ENCODE assay signal across 1 cellular context in the genomic region with DNA sequence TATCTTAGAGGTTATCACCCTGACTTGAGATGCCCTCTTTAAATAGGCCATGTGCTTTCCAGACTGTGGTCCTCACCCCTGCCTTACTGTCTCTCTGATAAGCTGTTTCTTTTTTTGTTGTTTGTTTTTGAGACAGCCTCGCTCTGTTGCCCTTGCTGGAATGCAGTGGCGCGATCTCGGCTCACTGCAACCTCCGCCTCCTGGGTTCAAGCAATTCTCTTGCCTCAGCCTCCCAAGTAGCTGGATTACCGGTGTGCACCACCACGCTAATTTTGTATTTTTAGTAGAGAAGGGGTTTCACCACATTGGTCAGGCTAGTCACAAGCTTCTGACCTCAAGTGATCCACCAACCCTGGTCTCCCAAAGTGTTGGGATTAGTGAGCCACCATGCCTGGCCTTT.
A peak's percentile ranks its signal among the peaks of the same experiment; 100 is the strongest.
TF ChIP-seq lines count a peak whose summit lies in the region.

No MANE protein-coding gene starts in this region.

TF ChIP-seq in HepG2, 621 proteins besides CTCF, POLR2A, EP300 and RAD21:
- no peak for TF ChIP-seq HNRNPH1 (optimal IDR thresholded peaks at IDR 0.05; ENCODE audit: low read depth, low read length)
- TF ChIP-seq, protein P1, sequence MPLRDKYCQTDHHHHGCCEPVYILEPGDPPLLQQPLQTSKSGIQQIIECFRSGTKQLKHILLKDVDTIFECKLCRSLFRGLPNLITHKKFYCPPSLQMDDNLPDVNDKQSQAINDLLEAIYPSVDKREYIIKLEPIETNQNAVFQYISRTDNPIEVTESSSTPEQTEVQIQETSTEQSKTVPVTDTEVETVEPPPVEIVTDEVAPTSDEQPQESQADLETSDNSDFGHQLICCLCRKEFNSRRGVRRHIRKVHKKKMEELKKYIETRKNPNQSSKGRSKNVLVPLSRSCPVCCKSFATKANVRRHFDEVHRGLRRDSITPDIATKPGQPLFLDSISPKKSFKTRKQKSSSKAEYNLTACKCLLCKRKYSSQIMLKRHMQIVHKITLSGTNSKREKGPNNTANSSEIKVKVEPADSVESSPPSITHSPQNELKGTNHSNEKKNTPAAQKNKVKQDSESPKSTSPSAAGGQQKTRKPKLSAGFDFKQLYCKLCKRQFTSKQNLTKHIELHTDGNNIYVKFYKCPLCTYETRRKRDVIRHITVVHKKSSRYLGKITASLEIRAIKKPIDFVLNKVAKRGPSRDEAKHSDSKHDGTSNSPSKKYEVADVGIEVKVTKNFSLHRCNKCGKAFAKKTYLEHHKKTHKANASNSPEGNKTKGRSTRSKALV (CRISPR knock-in tag; IDR thresholded peaks at IDR 0.05): no peak
- peak; percentile 28; the same call in 1 of the 2 replicates for TF ChIP-seq ADNP (CRISPR knock-in tag; IDR thresholded peaks at IDR 0.05)
- TF ChIP-seq ZNF605 (CRISPR knock-in tag; IDR thresholded peaks at IDR 0.05): 0 out of 2 replicates have a peak, but pooled peaks have one; percentile 9
- TF ChIP-seq FOXJ3 (CRISPR knock-in tag; IDR thresholded peaks at IDR 0.05; ENCODE audit: borderline replicate concordance): 0 out of 2 replicates have a peak, but pooled peaks have one; percentile 6
- 0 out of 2 replicates have a peak, but pooled peaks have one; percentile 11 for TF ChIP-seq ZNF777 (CRISPR knock-in tag; IDR thresholded peaks at IDR 0.05)
- TF ChIP-seq, protein P2, sequence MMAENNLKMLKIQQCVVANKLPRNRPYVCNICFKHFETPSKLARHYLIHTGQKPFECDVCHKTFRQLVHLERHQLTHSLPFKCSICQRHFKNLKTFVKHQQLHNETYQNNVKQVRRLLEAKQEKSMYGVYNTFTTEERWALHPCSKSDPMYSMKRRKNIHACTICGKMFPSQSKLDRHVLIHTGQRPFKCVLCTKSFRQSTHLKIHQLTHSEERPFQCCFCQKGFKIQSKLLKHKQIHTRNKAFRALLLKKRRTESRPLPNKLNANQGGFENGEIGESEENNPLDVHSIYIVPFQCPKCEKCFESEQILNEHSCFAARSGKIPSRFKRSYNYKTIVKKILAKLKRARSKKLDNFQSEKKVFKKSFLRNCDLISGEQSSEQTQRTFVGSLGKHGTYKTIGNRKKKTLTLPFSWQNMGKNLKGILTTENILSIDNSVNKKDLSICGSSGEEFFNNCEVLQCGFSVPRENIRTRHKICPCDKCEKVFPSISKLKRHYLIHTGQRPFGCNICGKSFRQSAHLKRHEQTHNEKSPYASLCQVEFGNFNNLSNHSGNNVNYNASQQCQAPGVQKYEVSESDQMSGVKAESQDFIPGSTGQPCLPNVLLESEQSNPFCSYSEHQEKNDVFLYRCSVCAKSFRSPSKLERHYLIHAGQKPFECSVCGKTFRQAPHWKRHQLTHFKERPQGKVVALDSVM (CRISPR knock-in tag; IDR thresholded peaks at IDR 0.05): peak; percentile 88
- TF ChIP-seq, protein P3, sequence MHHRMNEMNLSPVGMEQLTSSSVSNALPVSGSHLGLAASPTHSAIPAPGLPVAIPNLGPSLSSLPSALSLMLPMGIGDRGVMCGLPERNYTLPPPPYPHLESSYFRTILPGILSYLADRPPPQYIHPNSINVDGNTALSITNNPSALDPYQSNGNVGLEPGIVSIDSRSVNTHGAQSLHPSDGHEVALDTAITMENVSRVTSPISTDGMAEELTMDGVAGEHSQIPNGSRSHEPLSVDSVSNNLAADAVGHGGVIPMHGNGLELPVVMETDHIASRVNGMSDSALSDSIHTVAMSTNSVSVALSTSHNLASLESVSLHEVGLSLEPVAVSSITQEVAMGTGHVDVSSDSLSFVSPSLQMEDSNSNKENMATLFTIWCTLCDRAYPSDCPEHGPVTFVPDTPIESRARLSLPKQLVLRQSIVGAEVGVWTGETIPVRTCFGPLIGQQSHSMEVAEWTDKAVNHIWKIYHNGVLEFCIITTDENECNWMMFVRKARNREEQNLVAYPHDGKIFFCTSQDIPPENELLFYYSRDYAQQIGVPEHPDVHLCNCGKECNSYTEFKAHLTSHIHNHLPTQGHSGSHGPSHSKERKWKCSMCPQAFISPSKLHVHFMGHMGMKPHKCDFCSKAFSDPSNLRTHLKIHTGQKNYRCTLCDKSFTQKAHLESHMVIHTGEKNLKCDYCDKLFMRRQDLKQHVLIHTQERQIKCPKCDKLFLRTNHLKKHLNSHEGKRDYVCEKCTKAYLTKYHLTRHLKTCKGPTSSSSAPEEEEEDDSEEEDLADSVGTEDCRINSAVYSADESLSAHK (CRISPR knock-in tag; IDR thresholded peaks at IDR 0.05; ENCODE audit: borderline replicate concordance): no peak
- no peak for TF ChIP-seq BORCS8-MEF2B (CRISPR knock-in tag; IDR thresholded peaks at IDR 0.05)
- peak; percentile 53; the same call in 1 of the 2 replicates for TF ChIP-seq ARNT2 (CRISPR knock-in tag; IDR thresholded peaks at IDR 0.05; ENCODE audit: low read depth)
- TF ChIP-seq HDAC1 (CRISPR knock-in tag; IDR thresholded peaks at IDR 0.05): 0 out of 2 replicates have a peak, but pooled peaks have one; percentile 29
- no peak for TF ChIP-seq ZNF232 (CRISPR knock-in tag; IDR thresholded peaks at IDR 0.05; ENCODE audit: borderline replicate concordance)
- 0 out of 2 replicates have a peak, but pooled peaks have one; percentile 2 for TF ChIP-seq ISL2 (CRISPR knock-in tag; IDR thresholded peaks at IDR 0.05)
- no peak for TF ChIP-seq FOXP1 (IDR thresholded peaks at IDR 0.05)
- TF ChIP-seq FOXP1 (CRISPR knock-in tag; IDR thresholded peaks at IDR 0.05): peak; percentile 2; the same call in 1 of the 2 replicates
- no peak for TF ChIP-seq MTA1 (CRISPR knock-in tag; IDR thresholded peaks at IDR 0.05; ENCODE audit: borderline replicate concordance)
- TF ChIP-seq ATF7-NPFF (CRISPR knock-in tag; IDR thresholded peaks at IDR 0.05; ENCODE audit: low read depth): 0 out of 2 replicates have a peak, but pooled peaks have one; percentile 22
- TF ChIP-seq, protein P4, sequence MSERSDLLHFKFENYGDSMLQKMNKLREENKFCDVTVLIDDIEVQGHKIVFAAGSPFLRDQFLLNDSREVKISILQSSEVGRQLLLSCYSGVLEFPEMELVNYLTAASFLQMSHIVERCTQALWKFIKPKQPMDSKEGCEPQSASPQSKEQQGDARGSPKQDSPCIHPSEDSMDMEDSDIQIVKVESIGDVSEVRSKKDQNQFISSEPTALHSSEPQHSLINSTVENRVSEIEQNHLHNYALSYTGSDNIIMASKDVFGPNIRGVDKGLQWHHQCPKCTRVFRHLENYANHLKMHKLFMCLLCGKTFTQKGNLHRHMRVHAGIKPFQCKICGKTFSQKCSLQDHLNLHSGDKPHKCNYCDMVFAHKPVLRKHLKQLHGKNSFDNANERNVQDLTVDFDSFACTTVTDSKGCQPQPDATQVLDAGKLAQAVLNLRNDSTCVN (CRISPR knock-in tag; IDR thresholded peaks at IDR 0.05; ENCODE audit: borderline replicate concordance): no peak
- 0 out of 2 replicates have a peak, but pooled peaks have one; percentile 16 for TF ChIP-seq ZMYM2 (CRISPR knock-in tag; IDR thresholded peaks at IDR 0.05)
- TF ChIP-seq, protein P5, sequence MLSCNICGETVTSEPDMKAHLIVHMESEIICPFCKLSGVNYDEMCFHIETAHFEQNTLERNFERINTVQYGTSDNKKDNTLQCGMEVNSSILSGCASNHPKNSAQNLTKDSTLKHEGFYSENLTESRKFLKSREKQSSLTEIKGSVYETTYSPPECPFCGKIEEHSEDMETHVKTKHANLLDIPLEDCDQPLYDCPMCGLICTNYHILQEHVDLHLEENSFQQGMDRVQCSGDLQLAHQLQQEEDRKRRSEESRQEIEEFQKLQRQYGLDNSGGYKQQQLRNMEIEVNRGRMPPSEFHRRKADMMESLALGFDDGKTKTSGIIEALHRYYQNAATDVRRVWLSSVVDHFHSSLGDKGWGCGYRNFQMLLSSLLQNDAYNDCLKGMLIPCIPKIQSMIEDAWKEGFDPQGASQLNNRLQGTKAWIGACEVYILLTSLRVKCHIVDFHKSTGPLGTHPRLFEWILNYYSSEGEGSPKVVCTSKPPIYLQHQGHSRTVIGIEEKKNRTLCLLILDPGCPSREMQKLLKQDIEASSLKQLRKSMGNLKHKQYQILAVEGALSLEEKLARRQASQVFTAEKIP (CRISPR knock-in tag; IDR thresholded peaks at IDR 0.05; ENCODE audit: borderline replicate concordance): no peak
- TF ChIP-seq ZNF550 (CRISPR knock-in tag; IDR thresholded peaks at IDR 0.05; ENCODE audit: borderline replicate concordance): no peak
- TF ChIP-seq, protein P6, sequence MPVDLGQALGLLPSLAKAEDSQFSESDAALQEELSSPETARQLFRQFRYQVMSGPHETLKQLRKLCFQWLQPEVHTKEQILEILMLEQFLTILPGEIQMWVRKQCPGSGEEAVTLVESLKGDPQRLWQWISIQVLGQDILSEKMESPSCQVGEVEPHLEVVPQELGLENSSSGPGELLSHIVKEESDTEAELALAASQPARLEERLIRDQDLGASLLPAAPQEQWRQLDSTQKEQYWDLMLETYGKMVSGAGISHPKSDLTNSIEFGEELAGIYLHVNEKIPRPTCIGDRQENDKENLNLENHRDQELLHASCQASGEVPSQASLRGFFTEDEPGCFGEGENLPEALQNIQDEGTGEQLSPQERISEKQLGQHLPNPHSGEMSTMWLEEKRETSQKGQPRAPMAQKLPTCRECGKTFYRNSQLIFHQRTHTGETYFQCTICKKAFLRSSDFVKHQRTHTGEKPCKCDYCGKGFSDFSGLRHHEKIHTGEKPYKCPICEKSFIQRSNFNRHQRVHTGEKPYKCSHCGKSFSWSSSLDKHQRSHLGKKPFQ (CRISPR knock-in tag; IDR thresholded peaks at IDR 0.05; ENCODE audit: insufficient replicate concordance): no peak
- TF ChIP-seq MBD4 (IDR thresholded peaks at IDR 0.05; ENCODE audit: borderline replicate concordance, low read length): no peak
- TF ChIP-seq, protein P7, sequence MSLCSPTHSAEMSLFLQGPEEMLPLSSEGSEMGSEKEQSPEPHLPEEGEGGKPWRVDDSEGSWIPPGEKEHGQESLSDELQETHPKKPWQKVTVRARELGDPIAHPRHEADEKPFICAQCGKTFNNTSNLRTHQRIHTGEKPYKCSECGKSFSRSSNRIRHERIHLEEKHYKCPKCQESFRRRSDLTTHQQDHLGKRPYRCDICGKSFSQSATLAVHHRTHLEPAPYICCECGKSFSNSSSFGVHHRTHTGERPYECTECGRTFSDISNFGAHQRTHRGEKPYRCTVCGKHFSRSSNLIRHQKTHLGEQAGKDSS (CRISPR knock-in tag; IDR thresholded peaks at IDR 0.05; ENCODE audit: borderline replicate concordance, low read depth): no peak
- TF ChIP-seq ZNF850 (CRISPR knock-in tag; conservative IDR thresholded peaks at IDR 0.05): no peak
- peak; percentile 97 for TF ChIP-seq ZNF460 (CRISPR knock-in tag; IDR thresholded peaks at IDR 0.05; ENCODE audit: borderline replicate concordance)
- TF ChIP-seq, protein P8, sequence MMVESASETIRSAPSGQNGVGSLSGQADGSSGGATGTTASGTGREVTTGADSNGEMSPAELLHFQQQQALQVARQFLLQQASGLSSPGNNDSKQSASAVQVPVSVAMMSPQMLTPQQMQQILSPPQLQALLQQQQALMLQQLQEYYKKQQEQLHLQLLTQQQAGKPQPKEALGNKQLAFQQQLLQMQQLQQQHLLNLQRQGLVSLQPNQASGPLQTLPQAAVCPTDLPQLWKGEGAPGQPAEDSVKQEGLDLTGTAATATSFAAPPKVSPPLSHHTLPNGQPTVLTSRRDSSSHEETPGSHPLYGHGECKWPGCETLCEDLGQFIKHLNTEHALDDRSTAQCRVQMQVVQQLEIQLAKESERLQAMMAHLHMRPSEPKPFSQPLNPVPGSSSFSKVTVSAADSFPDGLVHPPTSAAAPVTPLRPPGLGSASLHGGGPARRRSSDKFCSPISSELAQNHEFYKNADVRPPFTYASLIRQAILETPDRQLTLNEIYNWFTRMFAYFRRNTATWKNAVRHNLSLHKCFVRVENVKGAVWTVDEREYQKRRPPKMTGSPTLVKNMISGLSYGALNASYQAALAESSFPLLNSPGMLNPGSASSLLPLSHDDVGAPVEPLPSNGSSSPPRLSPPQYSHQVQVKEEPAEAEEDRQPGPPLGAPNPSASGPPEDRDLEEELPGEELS (CRISPR knock-in tag; IDR thresholded peaks at IDR 0.05): 0 out of 2 replicates have a peak, but pooled peaks have one; percentile 10
- TF ChIP-seq KDM1A (CRISPR knock-in tag; IDR thresholded peaks at IDR 0.05): 0 out of 2 replicates have a peak, but pooled peaks have one; percentile 45
- no peak for TF ChIP-seq MEIS2 (CRISPR knock-in tag; IDR thresholded peaks at IDR 0.05)
- TF ChIP-seq ZMYM3 (CRISPR knock-in tag; IDR thresholded peaks at IDR 0.05): peak; percentile 89
- peak; percentile 33 for TF ChIP-seq TEAD3 (CRISPR knock-in tag; optimal IDR thresholded peaks at IDR 0.05; ENCODE audit: borderline replicate concordance)
- no peak for TF ChIP-seq HIVEP1 (CRISPR knock-in tag; IDR thresholded peaks at IDR 0.05)
- no peak; the same call in 1 of the 2 replicates for TF ChIP-seq GATAD2A (CRISPR knock-in tag; IDR thresholded peaks at IDR 0.05)
- TF ChIP-seq, protein P9, sequence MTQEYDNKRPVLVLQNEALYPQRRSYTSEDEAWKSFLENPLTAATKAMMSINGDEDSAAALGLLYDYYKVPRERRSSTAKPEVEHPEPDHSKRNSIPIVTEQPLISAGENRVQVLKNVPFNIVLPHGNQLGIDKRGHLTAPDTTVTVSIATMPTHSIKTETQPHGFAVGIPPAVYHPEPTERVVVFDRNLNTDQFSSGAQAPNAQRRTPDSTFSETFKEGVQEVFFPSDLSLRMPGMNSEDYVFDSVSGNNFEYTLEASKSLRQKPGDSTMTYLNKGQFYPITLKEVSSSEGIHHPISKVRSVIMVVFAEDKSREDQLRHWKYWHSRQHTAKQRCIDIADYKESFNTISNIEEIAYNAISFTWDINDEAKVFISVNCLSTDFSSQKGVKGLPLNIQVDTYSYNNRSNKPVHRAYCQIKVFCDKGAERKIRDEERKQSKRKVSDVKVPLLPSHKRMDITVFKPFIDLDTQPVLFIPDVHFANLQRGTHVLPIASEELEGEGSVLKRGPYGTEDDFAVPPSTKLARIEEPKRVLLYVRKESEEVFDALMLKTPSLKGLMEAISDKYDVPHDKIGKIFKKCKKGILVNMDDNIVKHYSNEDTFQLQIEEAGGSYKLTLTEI (CRISPR knock-in tag; conservative IDR thresholded peaks at IDR 0.05): no peak
- TF ChIP-seq SP1 (IDR thresholded peaks at IDR 0.05): no peak
- no peak for TF ChIP-seq SP1 (CRISPR knock-in tag; IDR thresholded peaks at IDR 0.05)
